ENCODE assay signal across 8 cellular contexts in genomic region chrX:36908801-36909403, GRCh38.
A peak's percentile ranks its signal among the peaks of the same experiment; 100 is the strongest.
DNase-seq lines count a peak whose midpoint lies in the region; ATAC-seq and TF ChIP-seq lines count a peak whose summit lies in the region.

No MANE protein-coding gene starts in this region.

- no peaks in the 10 kb centered on the region for H3K36me3 Mint-ChIP-seq in progenitor cell of endocrine pancreas (ENCODE audit: insufficient read depth)
- H3K36me3 Mint-ChIP-seq in stimulated activated memory B cell treated with anti-CD40 and anti-IgM and Interleukin-4, amounts not matched to agents 10 μg/mL and 1 μg/mL and 100 μg/mL, for 72 hours: no peaks in the 10 kb centered on the region

- no peak overlapping the region for H3K4me3 Mint-ChIP-seq in progenitor cell of endocrine pancreas (ENCODE audit: low read depth)
- no peak overlapping the region for H3K4me3 Mint-ChIP-seq in stimulated activated memory B cell treated with anti-CD40 and anti-IgM and Interleukin-4, amounts not matched to agents 10 μg/mL and 1 μg/mL and 100 μg/mL, for 72 hours

- peaks cover 0 to 52% (median 12%) of the 10 kb centered on the region in 45 donors for H3K27me3 ChIP-seq in dorsolateral prefrontal cortex

- H3K27me3 Mint-ChIP-seq in progenitor cell of endocrine pancreas: no peaks in the 10 kb centered on the region
- H3K27me3 Mint-ChIP-seq in stimulated activated memory B cell treated with anti-CD40 and anti-IgM and Interleukin-4, amounts not matched to agents 10 μg/mL and 1 μg/mL and 100 μg/mL, for 72 hours: no peaks in the 10 kb centered on the region

- no peak overlapping the region for H3K27ac ChIP-seq in dorsolateral prefrontal cortex

- DNase-seq in GM03348 (ENCODE audit: low spot score) (peak; percentile 13), NCI-H526 treated with DMSO at 0.1 percent for 48 hours (lab: John Stamatoyannopoulos, UW) (peak; percentile 53), dorsolateral prefrontal cortex (no peak), progenitor cell of endocrine pancreas (ENCODE audit: low spot score, unreplicated experiment) (no peak), NCI-H524 treated with DMSO at 0.1 percent for 48 hours (lab: John Stamatoyannopoulos, UW) (no peak)
- DNase-seq in effector CD8-positive, alpha-beta T cell (lab: John Stamatoyannopoulos, UW): no peak

- peaks cover 17% of the 10 kb centered on the region for H3K9me3 Mint-ChIP-seq in progenitor cell of endocrine pancreas (ENCODE audit: low read depth)
- no peaks in the 10 kb centered on the region for H3K9me3 Mint-ChIP-seq in stimulated activated memory B cell treated with anti-CD40 and anti-IgM and Interleukin-4, amounts not matched to agents 10 μg/mL and 1 μg/mL and 100 μg/mL, for 72 hours

- peak; percentile 67 for ATAC-seq in HG02763 (IDR thresholded peaks at IDR 0.05; ENCODE audit: unreplicated experiment)
- ATAC-seq in stimulated activated memory B cell treated with anti-CD40 and anti-IgM and Interleukin-4, amounts not matched to agents 10 μg/mL and 1 μg/mL and 100 μg/mL, for 72 hours: no peak

- TF ChIP-seq CTCF in dorsolateral prefrontal cortex (IDR thresholded peaks at IDR 0.05 in 54 of 56, conservative IDR thresholded peaks at IDR 0.05 in 2 of 56; ENCODE audit: low read depth in 1 of 56, partially characterized antibody in 56 of 56): peak; percentile 28 to 72 (median 54)
- peak; percentile 68 for TF ChIP-seq CTCF in progenitor cell of endocrine pancreas (IDR thresholded peaks at IDR 0.05; ENCODE audit: unreplicated experiment)

- H3K27ac Mint-ChIP-seq in progenitor cell of endocrine pancreas: no peak overlapping the region
- H3K27ac Mint-ChIP-seq in stimulated activated memory B cell treated with anti-CD40 and anti-IgM and Interleukin-4, amounts not matched to agents 10 μg/mL and 1 μg/mL and 100 μg/mL, for 72 hours: no peak overlapping the region

- intact Hi-C loops in dorsolateral prefrontal cortex (cut with DNase I): no loop called here

- H3K4me1 Mint-ChIP-seq in progenitor cell of endocrine pancreas (ENCODE audit: low read depth): no peaks in the 10 kb centered on the region
- H3K4me1 Mint-ChIP-seq in stimulated activated memory B cell treated with anti-CD40 and anti-IgM and Interleukin-4, amounts not matched to agents 10 μg/mL and 1 μg/mL and 100 μg/mL, for 72 hours: no peaks in the 10 kb centered on the region

- H3K4me3 ChIP-seq in dorsolateral prefrontal cortex: no peak overlapping the region

Comparison
In these comparisons a context has a peak if more than half of its experiments do, and no peak if none do; other contexts are left out.
1. DNase-seq: peak in GM03348 (single experiment) and NCI-H526 treated with DMSO at 0.1 percent for 48 hours (single experiment); none in dorsolateral prefrontal cortex (0 of 10), progenitor cell of endocrine pancreas (single experiment), NCI-H524 treated with DMSO at 0.1 percent for 48 hours (single experiment) and effector CD8-positive, alpha-beta T cell (single experiment).